9 cellular contexts compared by ENCODE assay signal in the genomic region with DNA sequence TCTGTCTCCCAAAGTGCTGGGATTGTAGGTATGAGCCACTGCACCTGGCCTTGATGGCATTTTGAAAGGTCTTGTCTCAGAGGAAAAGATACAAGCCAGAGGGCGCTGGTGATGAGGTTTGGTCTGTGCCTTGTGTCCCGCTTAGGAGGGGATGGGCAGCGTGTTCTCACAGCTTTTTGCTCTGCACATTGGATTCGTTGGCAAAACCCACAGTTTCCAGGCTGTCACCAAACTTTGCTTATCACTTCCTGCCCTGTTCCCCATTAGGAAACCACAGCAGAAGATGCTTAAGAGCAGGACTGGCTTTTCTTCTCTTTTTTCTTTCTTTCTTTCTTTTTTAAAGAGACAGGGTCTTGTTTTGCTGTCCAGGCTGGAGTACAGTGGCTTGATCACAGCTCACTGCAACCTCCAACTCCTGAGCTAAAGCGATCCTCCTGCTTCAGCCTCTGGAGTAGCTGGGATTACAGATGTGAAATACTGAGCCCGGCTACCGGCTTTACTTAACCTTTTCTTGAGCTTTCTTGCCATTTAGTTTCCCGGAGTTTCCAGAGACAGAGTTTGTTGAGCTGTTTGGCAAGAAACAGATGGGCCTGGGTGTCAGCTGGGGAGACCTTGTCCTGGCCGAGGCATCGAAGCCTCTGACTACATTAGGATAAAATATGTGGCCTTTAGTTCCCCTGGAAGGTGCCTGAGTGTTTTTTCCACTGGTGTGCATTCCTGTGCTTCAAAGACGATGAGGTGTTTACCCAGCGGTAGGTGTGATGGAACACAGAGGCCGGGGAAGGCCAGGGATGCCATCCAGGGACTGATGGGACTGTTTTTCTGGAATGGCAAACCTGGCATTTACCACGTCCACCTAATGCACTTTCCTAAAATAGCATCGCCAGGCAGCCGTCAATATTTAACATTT.
DNase-seq lines count a peak whose midpoint lies in the region; TF ChIP-seq lines count a peak whose summit lies in the region.
"Had no signal": no experiment of that assay in that cellular context is flagged by ENCODE, and none has a peak within 500 bp of the region (broad histone marks: within the 10 kb centered on the region; RNA-seq: fewer than 3 reads in every experiment).

No MANE protein-coding gene starts in this region.

- CTCF ChIA-PET in activated naive CD4-positive, alpha-beta T cell treated with anti-CD3 and anti-CD28 coated beads for 36 hours (lab: Charles Lee), result interaction anchor here (1.8 kb wide), 1 partner anchor 190 kb away, joined by 4 read pairs; no protein-coding TSS in a partner anchor

- H3K27ac Mint-ChIP-seq in activated naive CD4-positive, alpha-beta T cell treated with anti-CD3 and anti-CD28 coated beads for 36 hours, result no peak overlapping the region

- H2AFZ ChIP-seq in fibroblast of lung (ENCODE audit: low read length), result no peak overlapping the region

- H3K4me2 ChIP-seq in fibroblast of lung (ENCODE audit: extremely low read depth, insufficient read depth, low read length), result no peak overlapping the region

- intact Hi-C loops in activated naive CD4-positive, alpha-beta T cell treated with anti-CD3 and anti-CD28 coated beads for 36 hours (cut with micrococcal nuclease), result no loop called here

- peaks cover 26% of the 10 kb centered on the region for H3K4me1 Mint-ChIP-seq in activated naive CD4-positive, alpha-beta T cell treated with anti-CD3 and anti-CD28 coated beads for 36 hours (ENCODE audit: low read depth)

- no peak overlapping the region for H3K4me3 Mint-ChIP-seq in activated naive CD4-positive, alpha-beta T cell treated with anti-CD3 and anti-CD28 coated beads for 36 hours

- H3K36me3 Mint-ChIP-seq in activated naive CD4-positive, alpha-beta T cell treated with anti-CD3 and anti-CD28 coated beads for 36 hours (ENCODE audit: low read depth), result peaks cover 34% of the 10 kb centered on the region

- H3K9me3 Mint-ChIP-seq in activated naive CD4-positive, alpha-beta T cell treated with anti-CD3 and anti-CD28 coated beads for 36 hours, result no peaks in the 10 kb centered on the region

- H3K79me2 ChIP-seq in fibroblast of lung (ENCODE audit: control insufficient read depth, insufficient read depth, low read length), result peaks cover 6% of the 10 kb centered on the region

- no peaks in the 10 kb centered on the region for H4K20me1 ChIP-seq in fibroblast of lung (ENCODE audit: control insufficient read depth, extremely low read depth, insufficient read depth, low read length)

- H3K9ac ChIP-seq in fibroblast of lung (ENCODE audit: insufficient read depth, low read length), result peak overlapping the region; percentile 13
- peak overlapping the region; percentile 21 to 56 for H3K9ac ChIP-seq in stomach smooth muscle (ENCODE audit: low read length in 2 of 2)

- H3K27me3 Mint-ChIP-seq in activated naive CD4-positive, alpha-beta T cell treated with anti-CD3 and anti-CD28 coated beads for 36 hours (ENCODE audit: low read depth), result no peaks in the 10 kb centered on the region

- DNase-seq in activated naive CD4-positive, alpha-beta T cell treated with anti-CD3 and anti-CD28 coated beads for 36 hours, result peak; percentile 40
- DNase-seq in activated naive CD4-positive, alpha-beta T cell treated with Interleukin-2 at 50 U/mL for 16 hours, result no peak
- DNase-seq in SIG-M5 treated with dmso at 0.1 percent for 504 hours (lab: John Stamatoyannopoulos, UW; ENCODE audit: unreplicated experiment) (peak; percentile 79), fibroblast of lung (ENCODE audit: low read depth in 2 of 2) (peak in 1 of 2 donors; percentile 41), NCI-H1930 (lab: John Stamatoyannopoulos, UW) (no peak), SK-N-DZ (ENCODE audit: low spot score) (no peak), T1000 (lab: John Stamatoyannopoulos, UW) (no peak)
- DNase-seq: MG63 had no signal

- H3K27ac ChIP-seq in fibroblast of lung (ENCODE audit: insufficient read depth, low read length), result peak overlapping the region; percentile 55
- H3K27ac ChIP-seq in stomach smooth muscle (ENCODE audit: low read length), result peak overlapping the region; percentile 87

- H3K4me3 ChIP-seq in fibroblast of lung (replicated peaks in 1 of 4; ENCODE audit: control extremely low read depth in 1 of 4, insufficient read depth in 1 of 4, low read depth in 3 of 4, low read length in 4 of 4) (no peak overlapping the region), stomach smooth muscle (ENCODE audit: low read length in 2 of 2) (peak overlapping the region in 1 of 2 donors; percentile 15)
- H3K4me3 ChIP-seq: MG63 had no signal

- no peaks in the 10 kb centered on the region for H3K27me3 ChIP-seq in fibroblast of lung (ENCODE audit: control insufficient read depth, insufficient read depth, low read length)
- H3K27me3 ChIP-seq in stomach smooth muscle (ENCODE audit: control insufficient read depth in 1 of 2, insufficient read depth in 2 of 2, low read length in 2 of 2), result no peaks in the 10 kb centered on the region
- H3K27me3 ChIP-seq: MG63 had no signal

- peaks cover 7% of the 10 kb centered on the region for H3K4me1 ChIP-seq in fibroblast of lung (ENCODE audit: control insufficient read depth, extremely low read depth, insufficient read depth, low read length)
- peaks cover 64% of the 10 kb centered on the region for H3K4me1 ChIP-seq in stomach smooth muscle (ENCODE audit: control insufficient read depth, insufficient read depth, low read length)

- H3K9me3 ChIP-seq in fibroblast of lung (ENCODE audit: control insufficient read depth, insufficient read depth, low read depth, low read length) (no peaks in the 10 kb centered on the region), stomach smooth muscle (ENCODE audit: control insufficient read depth in 2 of 2, low read length in 2 of 2) (no peaks in the 10 kb centered on the region)
- H3K9me3 ChIP-seq: MG63 had no signal

- peak in 1 of 2 donors; percentile 12 for TF ChIP-seq CTCF in fibroblast of lung (conservative IDR thresholded peaks at IDR 0.05 in 1 of 2, IDR thresholded peaks at IDR 0.05 in 1 of 2; ENCODE audit: low read depth in 1 of 2, low read length in 2 of 2)

- peaks cover 21% of the 10 kb centered on the region for H3K36me3 ChIP-seq in fibroblast of lung (ENCODE audit: control insufficient read depth, insufficient read depth, low read length)
- no peaks in the 10 kb centered on the region for H3K36me3 ChIP-seq in stomach smooth muscle (ENCODE audit: control insufficient read depth in 2 of 2, insufficient read depth in 2 of 2, low read length in 2 of 2)

Comparison
In these comparisons a context has a peak if more than half of its experiments do, and no peak if none do; other contexts are left out.
1. DNase-seq: peak in activated naive CD4-positive, alpha-beta T cell treated with anti-CD3 and anti-CD28 coated beads for 36 hours (single experiment) and SIG-M5 treated with dmso at 0.1 percent for 504 hours (single experiment); none in activated naive CD4-positive, alpha-beta T cell treated with Interleukin-2 at 50 U/mL for 16 hours (single experiment), NCI-H1930 (0 of 2), SK-N-DZ (single experiment) and T1000 (single experiment).